4 cellular contexts compared by ENCODE assay signal in the genomic region with DNA sequence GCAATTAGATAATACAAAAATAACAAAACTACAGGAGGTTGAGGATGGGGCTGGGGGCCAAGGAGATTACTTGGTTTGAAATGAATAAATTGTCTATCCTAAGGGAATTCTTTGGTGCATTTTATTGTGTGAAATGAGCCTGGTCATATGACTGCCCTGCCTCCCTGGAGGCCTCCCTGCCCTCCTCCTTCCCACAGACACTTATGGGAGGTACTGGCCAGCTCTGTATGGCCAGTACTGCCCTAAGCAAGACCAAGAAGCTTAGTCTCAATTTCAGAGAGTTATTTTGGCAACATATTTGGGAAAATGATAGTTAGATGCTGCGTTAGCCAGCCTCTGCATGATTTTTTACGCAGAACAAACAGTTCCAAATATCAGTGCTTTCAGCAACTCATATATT.
"Had no signal": no experiment of that assay in that cellular context is flagged by ENCODE, and none has a peak within 500 bp of the region (broad histone marks: within the 10 kb centered on the region; RNA-seq: fewer than 3 reads in every experiment).

No MANE protein-coding gene starts in this region.

- H3K4me3 ChIP-seq: K562 had no signal

- H3K27ac ChIP-seq: HL-60 had no signal

- DNase-seq: IMR-90, KBM-7 had no signal
